In genomic region chr2:84459028-84459943, GRCh38 we compare ENCODE assay signal across 8 cellular contexts. TPM values are rescaled to one million over a fixed set of nuclear protein-coding genes. Genes with fewer than 3 reads are reported as not detected.
DNase-seq lines count a peak whose midpoint lies in the region; ATAC-seq, FAIRE-seq and TF ChIP-seq lines count a peak whose summit lies in the region.

TSS of gene SUCLG1 (minus strand) at chr2:84459280. CDS start at chr2:84459269, 11 bp downstream.

- H3K36me3 ChIP-seq in SU-DHL-6 (ENCODE audit: low read length) (no peaks in the 10 kb centered on the region), pancreas (no peaks in the 10 kb centered on the region), tibial artery (no peaks in the 10 kb centered on the region)

- H3K4me3 ChIP-seq in SU-DHL-6 (ENCODE audit: insufficient read depth, low read length, poor library complexity, severe bottlenecking) = peak within 1 kb of the TSS; percentile 94
- peak within 1 kb of the TSS; percentile 81 to 93 (median 88) for H3K4me3 ChIP-seq in pancreas
- peak within 1 kb of the TSS; percentile 72 to 95 for H3K4me3 ChIP-seq in tibial artery

- DNase-seq in NCI-H128 (lab: John Stamatoyannopoulos, UW; ENCODE audit: unreplicated experiment) = peak; percentile 70
- DNase-seq in activated naive CD8-positive, alpha-beta T cell treated with anti-CD3 and anti-CD28 coated beads, Interleukin-2, amount 10 ng/mL, durations not matched to agents 7 days and 5 days = peak; percentile 86
- peak; percentile 94 for DNase-seq in Right ventricle myocardium inferior (ENCODE audit: missing footprints)
- peak; percentile 80 to 91 (median 86) for DNase-seq in pancreas
- peak; percentile 86 to 91 for DNase-seq in tibial artery

- TF ChIP-seq CTCF in SU-DHL-6 (IDR thresholded peaks at IDR 0.05; ENCODE audit: insufficient read depth, low read length, poor library complexity, severe bottlenecking) (no peak), pancreas (IDR thresholded peaks at IDR 0.05) (no peak), tibial artery (IDR thresholded peaks at IDR 0.05) (no peak)

- peak within 1 kb of the TSS; percentile 97 for H3K4me3 Mint-ChIP-seq in activated naive CD8-positive, alpha-beta T cell treated with anti-CD3 and anti-CD28 coated beads, Interleukin-2, amount 10 ng/mL, durations not matched to agents 7 days and 5 days

- FAIRE-seq in pancreas (lab: Jason Lieb, UNC) = no peak

- H3K79me2 ChIP-seq in SU-DHL-6 (ENCODE audit: insufficient read depth, low read length) = peaks cover 48% of the 10 kb centered on the region

- H3K9ac ChIP-seq in SU-DHL-6 (ENCODE audit: low read length) = peak within 1 kb of the TSS; percentile 97

- TF ChIP-seq POLR2A in GM10847 (IDR thresholded peaks at IDR 0.05; ENCODE audit: extremely low read depth, insufficient read length) = peak; percentile 35

- H3K4me2 ChIP-seq in SU-DHL-6 (ENCODE audit: low read depth, low read length, poor library complexity, severe bottlenecking) = peak within 1 kb of the TSS; percentile 96

- POLR2A ChIA-PET in activated naive CD8-positive, alpha-beta T cell treated with anti-CD3 and anti-CD28 coated beads, Interleukin-2, amount 10 ng/mL, durations not matched to agents 7 days and 5 days (lab: Charles Lee) = interaction anchor here (1.0 to 1.7 kb wide), 4 partner anchors 423 to 481 kb away, joined by 3 to 6 read pairs (median 4); no protein-coding TSS in a partner anchor

- H3K27me3 Mint-ChIP-seq in activated naive CD8-positive, alpha-beta T cell treated with anti-CD3 and anti-CD28 coated beads, Interleukin-2, amount 10 ng/mL, durations not matched to agents 7 days and 5 days = no peaks in the 10 kb centered on the region

- peak within 1 kb of the TSS; percentile 95 for H3K27ac Mint-ChIP-seq in activated naive CD8-positive, alpha-beta T cell treated with anti-CD3 and anti-CD28 coated beads, Interleukin-2, amount 10 ng/mL, durations not matched to agents 7 days and 5 days

- 1% methylated on average over 57 of the region's 57 CpGs for WGBS in pancreas, 2 donors

- H2AFZ ChIP-seq in SU-DHL-6 (ENCODE audit: low read depth, low read length, severe bottlenecking) = peak within 1 kb of the TSS; percentile 98

- H3K4me1 ChIP-seq in pancreas (peaks cover 0 to 32% (median 21%) of the 10 kb centered on the region in 3 donors), tibial artery (peaks cover 0 to 30% (median 19%) of the 10 kb centered on the region in 4 donors)

- H3K27me3 ChIP-seq in SU-DHL-6 (ENCODE audit: low read length) (no peaks in the 10 kb centered on the region), pancreas (no peaks in the 10 kb centered on the region), tibial artery (no peaks in the 10 kb centered on the region)

- ATAC-seq in HG02678 (IDR thresholded peaks at IDR 0.05; ENCODE audit: unreplicated experiment) (peak; percentile 94), Right ventricle myocardium inferior (peak; percentile 97), pancreas (peak; percentile 97 to 98 (median 97))
- ATAC-seq in activated naive CD8-positive, alpha-beta T cell treated with anti-CD3 and anti-CD28 coated beads, Interleukin-2, amount 10 ng/mL, durations not matched to agents 7 days and 5 days (ENCODE audit: low read depth) = peak; percentile 96

- H3K9me3 ChIP-seq in SU-DHL-6 (ENCODE audit: insufficient read depth, low read length) (no peaks in the 10 kb centered on the region), pancreas (no peaks in the 10 kb centered on the region), tibial artery (no peaks in the 10 kb centered on the region)

- H3K36me3 Mint-ChIP-seq in activated naive CD8-positive, alpha-beta T cell treated with anti-CD3 and anti-CD28 coated beads, Interleukin-2, amount 10 ng/mL, durations not matched to agents 7 days and 5 days = peaks cover 18% of the 10 kb centered on the region

- intact Hi-C loops in Right ventricle myocardium inferior (cut with DNase I) = no loop called here
- intact Hi-C loops in pancreas (cut with DNase I) = no loop called here
- intact Hi-C loops in tibial artery (cut with DNase I; ENCODE audit: low total_unique reads) = no loop called here

- H3K27ac ChIP-seq in SU-DHL-6 (ENCODE audit: low read depth, low read length) = peak within 1 kb of the TSS; percentile 56
- H3K27ac ChIP-seq in pancreas = peak within 1 kb of the TSS; percentile 88 to 95 (median 93)
- peak within 1 kb of the TSS; percentile 88 to 94 for H3K27ac ChIP-seq in tibial artery

- no peaks in the 10 kb centered on the region for H3K9me2 ChIP-seq in SU-DHL-6 (replicated peaks; ENCODE audit: insufficient read depth, low read length)

- no peaks in the 10 kb centered on the region; the same call in 1 of the 2 replicates for H4K20me1 ChIP-seq in SU-DHL-6 (ENCODE audit: low read depth, low read length)

- peaks cover 38% of the 10 kb centered on the region for H3K4me1 Mint-ChIP-seq in activated naive CD8-positive, alpha-beta T cell treated with anti-CD3 and anti-CD28 coated beads, Interleukin-2, amount 10 ng/mL, durations not matched to agents 7 days and 5 days

- H3F3A ChIP-seq in SU-DHL-6 (ENCODE audit: insufficient read depth) = no peaks in the 10 kb centered on the region; the same call in 1 of the 2 replicates

- H3K9me3 Mint-ChIP-seq in activated naive CD8-positive, alpha-beta T cell treated with anti-CD3 and anti-CD28 coated beads, Interleukin-2, amount 10 ng/mL, durations not matched to agents 7 days and 5 days = no peaks in the 10 kb centered on the region

RNA-seq across cellular contexts. Expression of gene SUCLG1, which starts in this region (rescaled TPM):
- total RNA-seq in activated naive CD8-positive, alpha-beta T cell treated with anti-CD3 and anti-CD28 coated beads, Interleukin-2, amount 10 ng/mL, durations not matched to agents 7 days and 5 days = 10 to 100 TPM; 66.2 to 66.3 TPM
- total RNA-seq in Right ventricle myocardium inferior (309 TPM), pancreas (10 to 100 TPM; 33.1 to 49.6 (median 40.7) TPM)
- polyA plus RNA-seq in pancreas = 10 to 100 TPM; 43.8 to 69.5 TPM

Comparison
In these comparisons a context has a peak if more than half of its experiments do, and no peak if none do; other contexts are left out.
1. Peak in every context shown above with its lines: DNase-seq, ATAC-seq, H3K4me3 ChIP-seq and H3K27ac ChIP-seq.